Comparison of ENCODE assay signal across 16 cellular contexts in the genomic region with DNA sequence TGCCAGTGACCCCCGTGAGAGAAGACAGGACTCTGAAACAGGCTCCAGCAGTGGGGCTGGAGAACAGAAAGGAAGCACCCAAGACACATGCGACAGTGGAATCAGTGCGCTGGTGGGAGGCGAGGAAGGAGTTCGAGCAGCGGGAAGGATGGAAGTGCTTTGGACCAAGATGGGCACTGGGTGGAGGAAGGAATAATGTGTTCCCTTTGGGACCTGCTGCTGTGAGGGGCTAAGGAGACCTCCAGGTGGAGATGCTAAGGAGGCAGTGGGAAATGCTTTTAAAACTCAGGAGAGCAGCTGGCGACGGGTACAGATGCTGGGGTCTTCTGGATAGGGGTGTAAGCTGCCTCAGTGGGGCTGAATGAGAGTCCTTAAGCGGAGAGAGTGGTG.
DNase-seq lines count a peak whose midpoint lies in the region; ATAC-seq and TF ChIP-seq lines count a peak whose summit lies in the region.
"Had no signal": no experiment of that assay in that cellular context is flagged by ENCODE, and none has a peak within 500 bp of the region (broad histone marks: within the 10 kb centered on the region; RNA-seq: fewer than 3 reads in every experiment).

No MANE protein-coding gene starts in this region.

- no peak overlapping the region for H3K4me2 ChIP-seq in IMR-90 (ENCODE audit: low read depth, low read length)

- no peak overlapping the region for H3K56ac ChIP-seq in IMR-90 (ENCODE audit: extremely low read depth, insufficient read depth, low read length)

- peak overlapping the region; percentile 7 for H2AK9ac ChIP-seq in IMR-90 (replicated peaks; ENCODE audit: low read depth, low read length, poor library complexity)

- peaks cover 85% of the 10 kb centered on the region for H3K4me1 Mint-ChIP-seq in brain
- H3K4me1 Mint-ChIP-seq in mesothelial cell of epicardium: peaks cover 44% of the 10 kb centered on the region

- H3K36me3 ChIP-seq in IMR-90 (ENCODE audit: control insufficient read depth, insufficient read depth, low read length): peaks cover 5% of the 10 kb centered on the region; the same call in 1 of the 2 replicates
- no peaks in the 10 kb centered on the region for H3K36me3 ChIP-seq in tibial artery
- H3K36me3 ChIP-seq: HAP-1, SJCRH30, WERI-Rb-1 had no signal

- H3K9me3 Mint-ChIP-seq in brain (peaks cover 0 to 3% (median 0%) of the 10 kb centered on the region in 5 experiments), mesothelial cell of epicardium (no peaks in the 10 kb centered on the region)

- H3K9me3 ChIP-seq in IMR-90 (ENCODE audit: control insufficient read depth, insufficient read depth, low read length) (no peaks in the 10 kb centered on the region), tibial artery (no peaks in the 10 kb centered on the region)
- H3K9me3 ChIP-seq: HAP-1, SJCRH30 had no signal

- dilution Hi-C loops in IMR-90 (cut with HindIII; ENCODE audit: low sequenced_read_pairs, unreplicated experiment): no loop called here

- peak overlapping the region; percentile 13; the same call in 1 of the 3 replicates for H2BK15ac ChIP-seq in IMR-90 (ENCODE audit: low read depth, low read length)

- H3K9ac ChIP-seq in IMR-90 (ENCODE audit: low read depth, low read length): no peak overlapping the region

- peak overlapping the region; percentile 31; the same call in 1 of the 2 replicates for H3K18ac ChIP-seq in IMR-90 (ENCODE audit: low read depth, low read length)

- H3K27ac Mint-ChIP-seq in brain (peak overlapping the region; percentile 81 to 95 (median 95)), mesothelial cell of epicardium (peak overlapping the region; percentile 94)

- DNase-seq in IMR-90: no peak
- DNase-seq in mesothelial cell of epicardium (ENCODE audit: low spot score in 2 of 2, unreplicated experiment in 2 of 2): no peak
- peak in 1 of 2 donors; percentile 33 for DNase-seq in tibial artery
- no peak for DNase-seq in NCI-H1694 treated with DMSO at 0.1 percent for 48 hours (lab: John Stamatoyannopoulos, UW)
- DNase-seq in iPS-NIHi11 (ENCODE audit: low spot score): no peak
- DNase-seq: activated gamma-delta T cell treated with Interleukin-2 at 50 U/mL for 16 hours; effector CD4-positive, alpha-beta T cell; EL; KBM-7; NCI-H345; SJCRH30; stimulated activated CD4-positive, alpha-beta T cell treated with anti-CD3 and anti-CD28 coated beads, Interleukin-4, amount 100 ng/mL, for 4 hours; WERI-Rb-1 had no signal

- H3K27me3 Mint-ChIP-seq in brain (peaks cover 3% of the 10 kb centered on the region), mesothelial cell of epicardium (ENCODE audit: low read depth) (no peaks in the 10 kb centered on the region)

- no peaks in the 10 kb centered on the region for H4K20me1 ChIP-seq in IMR-90 (ENCODE audit: insufficient read depth, low read length)

- peak overlapping the region; percentile 61 for H3K4ac ChIP-seq in IMR-90 (ENCODE audit: low read depth, low read length)

- no peak overlapping the region; a peak in 1 of 4 replicates for H4K8ac ChIP-seq in IMR-90 (ENCODE audit: low read depth in 2 of 2, low read length in 2 of 2)

- H3K27ac ChIP-seq in IMR-90 (ENCODE audit: insufficient read depth, low read length) (no peak overlapping the region; the same call in 1 of the 2 replicates), tibial artery (peak overlapping the region; percentile 67 to 71)
- H3K27ac ChIP-seq: SJCRH30, WERI-Rb-1 had no signal

- no peak for TF ChIP-seq CTCF in IMR-90 (conservative IDR thresholded peaks at IDR 0.05; ENCODE audit: low read depth, low read length)
- no peak for TF ChIP-seq CTCF in brain (conservative IDR thresholded peaks at IDR 0.05)
- TF ChIP-seq CTCF in mesothelial cell of epicardium (IDR thresholded peaks at IDR 0.05; ENCODE audit: unreplicated experiment): no peak
- TF ChIP-seq CTCF in tibial artery (IDR thresholded peaks at IDR 0.05): no peak

- POLR2A ChIA-PET in IMR-90 (lab: Charles Lee; ENCODE audit: unreplicated experiment): no interaction called here

- peak overlapping the region; percentile 10; the same call in 1 of the 2 replicates for H4K5ac ChIP-seq in IMR-90 (ENCODE audit: low read depth, low read length)

- CTCF ChIA-PET in IMR-90 (lab: Yijun Ruan, JAX): no interaction called here

- H2BK20ac ChIP-seq in IMR-90 (ENCODE audit: low read depth, low read length): peak overlapping the region; percentile 45; the same call in 1 of the 2 replicates

- H3K9me1 ChIP-seq in IMR-90 (ENCODE audit: insufficient read depth, low read length): peaks cover 16% of the 10 kb centered on the region

- BruUV-seq in IMR-90 (replicated peaks; lab: Mats Ljungman, UMichigan): no TSS peak

- H2AFZ ChIP-seq in IMR-90 (replicated peaks; ENCODE audit: low read length, poor library complexity): no peak overlapping the region

- no peak for TF ChIP-seq RAD21 in IMR-90 (IDR thresholded peaks at IDR 0.05; ENCODE audit: low read length)

- peaks cover 38% of the 10 kb centered on the region for H3K4me1 ChIP-seq in IMR-90 (ENCODE audit: control insufficient read depth, insufficient read depth, low read length)
- H3K4me1 ChIP-seq in tibial artery: peaks cover 0 to 53% (median 36%) of the 10 kb centered on the region in 4 donors

- no peak overlapping the region for H4K91ac ChIP-seq in IMR-90 (ENCODE audit: insufficient read depth, low read depth, low read length)

- no peak for ATAC-seq in IMR-90 (ENCODE audit: low read depth)
- no peak for ATAC-seq in GM18861 (IDR thresholded peaks at IDR 0.05; ENCODE audit: unreplicated experiment)

- in situ Hi-C loops in IMR-90 (cut with MboI; ENCODE audit: low sequenced_read_pairs): no loop called here

- WGBS in IMR-90 (ENCODE audit: extremely low coverage in 2 of 2, insufficient read length in 1 of 2), 2 experiments: 97% methylated on average over 3 of the region's 9 CpGs; no CpG with 5 or more reads in 1 of the 2 experiments

- H3K4me3 Mint-ChIP-seq in brain (peak overlapping the region; percentile 25 to 83 (median 53)), mesothelial cell of epicardium (no peak overlapping the region)

- intact Hi-C loops in IMR-90 (cut with micrococcal nuclease): loop anchor here (5.0 kb wide), 1 partner anchor 73 kb away; no protein-coding TSS in a partner anchor
- intact Hi-C loops in tibial artery (cut with DNase I; ENCODE audit: low total_unique reads): loop anchor here (10.0 kb wide), 1 partner anchor 125 kb away; the partner anchor contains the start of gene EEPD1

- no peak overlapping the region for H3K23ac ChIP-seq in IMR-90 (ENCODE audit: low read depth, low read length)

- H3K27me3 ChIP-seq in IMR-90 (ENCODE audit: control insufficient read depth, insufficient read depth, low read length): no peaks in the 10 kb centered on the region
- H3K27me3 ChIP-seq in tibial artery: no peaks in the 10 kb centered on the region

- H3K14ac ChIP-seq in IMR-90 (replicated peaks; ENCODE audit: low read depth, low read length): peak overlapping the region; percentile 16; the same call in 1 of the 2 replicates

- H2BK5ac ChIP-seq in IMR-90 (ENCODE audit: low read depth, low read length, poor library complexity, severe bottlenecking): no peak overlapping the region

- peak overlapping the region; percentile 18; the same call in 1 of the 2 replicates for H2AK5ac ChIP-seq in IMR-90 (ENCODE audit: low read depth, low read length)

- H3K4me3 ChIP-seq in IMR-90 (ENCODE audit: insufficient read depth, low read depth, low read length) (no peak overlapping the region), tibial artery (no peak overlapping the region)
- H3K4me3 ChIP-seq: HAP-1, SJCRH30 had no signal

- no peaks in the 10 kb centered on the region for H3K36me3 Mint-ChIP-seq in brain
- peaks cover 2% of the 10 kb centered on the region for H3K36me3 Mint-ChIP-seq in mesothelial cell of epicardium

- no peak for TF ChIP-seq POLR2A in IMR-90 (IDR thresholded peaks at IDR 0.05; ENCODE audit: low read depth, low read length)

- peaks cover 5 to 25% of the 10 kb centered on the region in 2 experiments; a peak in 3 of 4 replicates for H3K79me1 ChIP-seq in IMR-90 (ENCODE audit: low read depth in 1 of 2, low read length in 2 of 2)

- peak overlapping the region; percentile 53; the same call in 1 of the 2 replicates for H2BK120ac ChIP-seq in IMR-90 (ENCODE audit: low read depth, low read length)

TF ChIP-seq in IMR-90, 13 proteins besides CTCF, POLR2A, EP300 and RAD21:
- TF ChIP-seq CHD1 (IDR thresholded peaks at IDR 0.05; ENCODE audit: low read depth, low read length) (no peak), SMC3 (IDR thresholded peaks at IDR 0.05; ENCODE audit: low read depth, low read length) (no peak), FOS (IDR thresholded peaks at IDR 0.05; ENCODE audit: low read depth, low read length) (no peak), NFE2L2 (IDR thresholded peaks at IDR 0.05; ENCODE audit: low read depth, low read length) (no peak), BHLHE40 (IDR thresholded peaks at IDR 0.05; ENCODE audit: low read depth, low read length) (no peak), MAZ (IDR thresholded peaks at IDR 0.05; ENCODE audit: borderline replicate concordance, low read depth, low read length) (no peak), ELK1 (IDR thresholded peaks at IDR 0.05; ENCODE audit: borderline replicate concordance, low read depth, low read length) (no peak), MAFK (IDR thresholded peaks at IDR 0.05; ENCODE audit: low read depth, low read length) (no peak), CEBPB (IDR thresholded peaks at IDR 0.05; ENCODE audit: low read depth, low read length) (no peak), RCOR1 (IDR thresholded peaks at IDR 0.05; ENCODE audit: insufficient replicate concordance, low read length) (no peak), RFX5 (IDR thresholded peaks at IDR 0.05; ENCODE audit: low read depth, low read length) (no peak), MXI1 (IDR thresholded peaks at IDR 0.05; ENCODE audit: borderline replicate concordance, low read depth, low read length) (no peak)
- TF ChIP-seq, protein P1, sequence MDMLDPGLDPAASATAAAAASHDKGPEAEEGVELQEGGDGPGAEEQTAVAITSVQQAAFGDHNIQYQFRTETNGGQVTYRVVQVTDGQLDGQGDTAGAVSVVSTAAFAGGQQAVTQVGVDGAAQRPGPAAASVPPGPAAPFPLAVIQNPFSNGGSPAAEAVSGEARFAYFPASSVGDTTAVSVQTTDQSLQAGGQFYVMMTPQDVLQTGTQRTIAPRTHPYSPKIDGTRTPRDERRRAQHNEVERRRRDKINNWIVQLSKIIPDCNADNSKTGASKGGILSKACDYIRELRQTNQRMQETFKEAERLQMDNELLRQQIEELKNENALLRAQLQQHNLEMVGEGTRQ (IDR thresholded peaks at IDR 0.05; ENCODE audit: low read depth, low read length): no peak
